In the genomic region with DNA sequence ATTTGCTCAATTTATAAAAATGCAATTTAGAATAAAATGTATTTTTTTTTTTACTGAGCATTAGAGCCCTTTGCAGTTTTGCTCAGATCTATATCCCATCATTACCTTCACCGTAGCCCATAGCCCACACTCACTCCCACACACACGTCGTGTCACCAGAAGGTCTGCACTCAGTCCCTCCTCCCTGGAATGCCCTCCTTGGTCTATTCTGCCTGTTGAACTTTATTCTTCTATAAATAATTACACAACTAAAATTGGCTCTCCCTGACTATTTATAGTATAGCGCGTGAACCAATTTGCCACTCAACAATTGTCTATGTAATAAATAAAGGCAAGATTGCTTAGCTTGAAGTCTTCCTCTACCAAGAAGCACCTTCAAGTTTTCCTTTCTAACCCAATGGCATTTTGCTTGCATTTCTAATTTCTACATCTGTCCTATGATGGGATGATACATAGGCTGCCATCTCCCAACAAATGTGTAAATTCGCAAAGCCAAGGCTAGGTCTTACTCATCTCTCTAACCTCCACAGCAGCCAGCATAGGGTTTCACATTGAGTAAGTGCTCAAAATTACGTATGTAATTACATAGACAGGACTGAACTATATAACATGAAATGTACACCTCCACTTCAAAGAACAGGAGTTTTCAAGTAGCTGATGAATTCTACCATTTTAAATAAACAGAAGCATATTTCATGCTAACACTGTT, we compare ENCODE assay signal across 15 cellular contexts.
DNase-seq lines count a peak whose midpoint lies in the region; ATAC-seq, FAIRE-seq and TF ChIP-seq lines count a peak whose summit lies in the region.
"Had no signal": no experiment of that assay in that cellular context is flagged by ENCODE, and none has a peak within 500 bp of the region (broad histone marks: within the 10 kb centered on the region; RNA-seq: fewer than 3 reads in every experiment).

No MANE protein-coding gene starts in this region.

- H3K4me1 Mint-ChIP-seq in activated CD4-positive, alpha-beta T cell treated with anti-CD3 and anti-CD28 coated beads, Interleukin-2, amount 10 ng/mL, durations not matched to agents 24 days and 14 days: peaks cover 32% of the 10 kb centered on the region

- H2AFZ ChIP-seq in GM12878 (ENCODE audit: control insufficient read depth, low read depth, low read length): no peak overlapping the region

- H3K27ac ChIP-seq in GM12878 (ENCODE audit: control insufficient read depth, insufficient read depth): no peak overlapping the region
- H3K27ac ChIP-seq: A549, dorsolateral prefrontal cortex had no signal

- H3K4me3 Mint-ChIP-seq in activated CD4-positive, alpha-beta T cell treated with anti-CD3 and anti-CD28 coated beads, Interleukin-2, amount 10 ng/mL, durations not matched to agents 24 days and 14 days: peak overlapping the region; percentile 44

- H3K27ac Mint-ChIP-seq in activated CD4-positive, alpha-beta T cell treated with anti-CD3 and anti-CD28 coated beads, Interleukin-2, amount 10 ng/mL, durations not matched to agents 24 days and 14 days: peak overlapping the region; percentile 52
- H3K27ac Mint-ChIP-seq: IgD-negative memory B cell had no signal

- H3K9ac ChIP-seq in GM12878 (ENCODE audit: control insufficient read depth, insufficient read depth, low read length): no peak overlapping the region

- no peaks in the 10 kb centered on the region for H4K20me1 ChIP-seq in GM12878 (ENCODE audit: control insufficient read depth, insufficient read depth)

- no peak for TF ChIP-seq RAD21 in GM12878 (IDR thresholded peaks at IDR 0.05; ENCODE audit: insufficient read depth, low read depth, low read length)

- H3K27me3 ChIP-seq in GM12878 (replicated peaks in 1 of 2; ENCODE audit: control insufficient read depth in 2 of 2, insufficient read depth in 2 of 2, low read length in 1 of 2): no peaks in the 10 kb centered on the region; a peak in 2 of 4 replicates

- no peak for TF ChIP-seq CTCF in GM12878 (IDR thresholded peaks at IDR 0.05 in 2 of 3, conservative IDR thresholded peaks at IDR 0.05 in 1 of 3; ENCODE audit: control insufficient read depth in 2 of 3, extremely low read depth in 1 of 3, insufficient read depth in 1 of 3, low read depth in 3 of 3, low read length in 3 of 3)

- peaks cover 12% of the 10 kb centered on the region for H3K9me3 Mint-ChIP-seq in activated CD4-positive, alpha-beta T cell treated with anti-CD3 and anti-CD28 coated beads, Interleukin-2, amount 10 ng/mL, durations not matched to agents 24 days and 14 days
- H3K9me3 Mint-ChIP-seq: IgD-negative memory B cell had no signal

- SMC1A ChIA-PET in GM12878 (lab: Charles Lee; ENCODE audit: uncharacterized antibody, unreplicated experiment): interaction anchor here (1.0 kb wide), 2 partner anchors 9 to 24 kb away, joined by 3 read pairs; no protein-coding TSS in a partner anchor

- DNase-seq in activated CD4-positive, alpha-beta T cell treated with anti-CD3 and anti-CD28 coated beads, Interleukin-2, amount 10 ng/mL, durations not matched to agents 24 days and 14 days: peak; percentile 73
- no peak for DNase-seq in activated CD4-positive, alpha-beta T cell treated with anti-CD3 and anti-CD28 coated beads, Interleukin-2, amount 50 U/mL, for 1 hour
- DNase-seq in GM12878 (ENCODE audit: low read depth, low spot score): peak; percentile 28
- DNase-seq in RKO (ENCODE audit: low spot score): no peak
- DNase-seq in HUDEP-2 (lab: John Stamatoyannopoulos, UW; ENCODE audit: unreplicated experiment in 76 of 76): no peak
- DNase-seq: activated effector memory CD4-positive, alpha-beta T cell treated with anti-CD3 and anti-CD28 coated beads, Interleukin-2, amount 50 U/mL, for 16 hours; dorsolateral prefrontal cortex; GOT3; NCI-H510A had no signal

- WGBS in GM12878 (ENCODE audit: insufficient coverage, insufficient replicate concordance, low lambda C conversion rate, missing lambda C conversion rate): 10% methylated on average over 7 of the region's 7 CpGs

- no peaks in the 10 kb centered on the region for H3K4me1 ChIP-seq in GM12878 (ENCODE audit: control insufficient read depth, insufficient read depth, low read length)
- H3K4me1 ChIP-seq: A549 had no signal

- no peaks in the 10 kb centered on the region for H3K36me3 ChIP-seq in GM12878 (ENCODE audit: control insufficient read depth in 2 of 2, insufficient read depth in 2 of 2, low read length in 1 of 2)

- BruUV-seq in GM12878 (replicated peaks; lab: Mats Ljungman, UMichigan): no TSS peak

- H3K79me2 ChIP-seq in GM12878 (ENCODE audit: control insufficient read depth, insufficient read depth, low read length): no peaks in the 10 kb centered on the region

- CTCF ChIA-PET in GM12878 (lab: Yijun Ruan, JAX): no interaction called here

- intact Hi-C loops in activated CD4-positive, alpha-beta T cell treated with anti-CD3 and anti-CD28 coated beads, Interleukin-2, amount 10 ng/mL, durations not matched to agents 24 days and 14 days (cut with micrococcal nuclease): loop anchor here (2.0 to 5.0 kb wide), 3 partner anchors 108 to 343 kb away; no protein-coding TSS in a partner anchor
- intact Hi-C loops in GM12878 (cut with micrococcal nuclease; ENCODE audit: unreplicated experiment): no loop called here

- TF ChIP-seq EP300 in GM12878 (IDR thresholded peaks at IDR 0.05; ENCODE audit: borderline replicate concordance in 1 of 2, control insufficient read depth in 1 of 2, low read depth in 2 of 2, low read length in 2 of 2): no peak

- peak; percentile 98 for ATAC-seq in GM19351 (IDR thresholded peaks at IDR 0.05; ENCODE audit: unreplicated experiment)
- peak; percentile 93 for ATAC-seq in HG03060 (IDR thresholded peaks at IDR 0.05; ENCODE audit: low read depth, unreplicated experiment)
- peak; percentile 96 for ATAC-seq in GM12878
- no peak for ATAC-seq in HG02885 (IDR thresholded peaks at IDR 0.05; ENCODE audit: poor library complexity, unreplicated experiment)
- ATAC-seq: A549, sciatic nerve had no signal

- no peak overlapping the region for H3K4me3 ChIP-seq in GM12878
- H3K4me3 ChIP-seq: A549, dorsolateral prefrontal cortex had no signal

- H3K4me2 ChIP-seq in GM12878 (ENCODE audit: control insufficient read depth, insufficient read depth): no peak overlapping the region
- H3K4me2 ChIP-seq: A549 had no signal

- no peak for TF ChIP-seq POLR2A in GM12878 (IDR thresholded peaks at IDR 0.05; ENCODE audit: low read depth, low read length)

- peak; percentile 77 for FAIRE-seq in GM12878 (lab: Jason Lieb, UNC)
- FAIRE-seq: A549 had no signal

- H3K9me3 ChIP-seq in GM12878 (replicated peaks; ENCODE audit: control insufficient read depth, insufficient read depth, low read length): no peaks in the 10 kb centered on the region
- H3K9me3 ChIP-seq: A549 had no signal

- in situ Hi-C loops in GM12878 (cut with MboI): no loop called here

- no peaks in the 10 kb centered on the region for H3K36me3 Mint-ChIP-seq in activated CD4-positive, alpha-beta T cell treated with anti-CD3 and anti-CD28 coated beads, Interleukin-2, amount 10 ng/mL, durations not matched to agents 24 days and 14 days (ENCODE audit: low read depth)
- H3K36me3 Mint-ChIP-seq: IgD-negative memory B cell had no signal

- POLR2A ChIA-PET in GM12878 (lab: Charles Lee): no interaction called here

- peaks cover 51% of the 10 kb centered on the region for H3K27me3 Mint-ChIP-seq in activated CD4-positive, alpha-beta T cell treated with anti-CD3 and anti-CD28 coated beads, Interleukin-2, amount 10 ng/mL, durations not matched to agents 24 days and 14 days

- RAD21 ChIA-PET in GM12878 (lab: Charles Lee; ENCODE audit: unreplicated experiment): no interaction called here

TF ChIP-seq in GM12878, 131 proteins besides CTCF, POLR2A, EP300 and RAD21 (continues in another document):
- TF ChIP-seq ESRRA (IDR thresholded peaks at IDR 0.05; ENCODE audit: low read length) (no peak), JUNB (IDR thresholded peaks at IDR 0.05) (peak; percentile 84), SREBF1 (IDR thresholded peaks at IDR 0.05; ENCODE audit: low read length) (no peak), CREM (IDR thresholded peaks at IDR 0.05; ENCODE audit: low read depth) (0 out of 2 replicates have a peak, but pooled peaks have one; percentile 45), NFIC (IDR thresholded peaks at IDR 0.05; ENCODE audit: low read depth, low read length) (peak; percentile 47; the same call in 1 of the 2 replicates), BCL11A (IDR thresholded peaks at IDR 0.05; ENCODE audit: low read depth, low read length) (0 out of 2 replicates have a peak, but pooled peaks have one; percentile 12), POLR2AphosphoS2 (IDR thresholded peaks at IDR 0.05; ENCODE audit: low read depth, low read length) (no peak), IKZF2 (IDR thresholded peaks at IDR 0.05) (peak in 1 of 2 experiments; percentile 18; a peak in 1 of 4 replicates)

Comparison
In these comparisons a context has a peak if more than half of its experiments do, and no peak if none do; other contexts are left out.
1. DNase-seq: peak in activated CD4-positive, alpha-beta T cell treated with anti-CD3 and anti-CD28 coated beads, Interleukin-2, amount 10 ng/mL, durations not matched to agents 24 days and 14 days (single experiment) and GM12878 (single experiment); none in activated CD4-positive, alpha-beta T cell treated with anti-CD3 and anti-CD28 coated beads, Interleukin-2, amount 50 U/mL, for 1 hour (single experiment), RKO (single experiment) and HUDEP-2 (0 of 76).